In the genomic region with DNA sequence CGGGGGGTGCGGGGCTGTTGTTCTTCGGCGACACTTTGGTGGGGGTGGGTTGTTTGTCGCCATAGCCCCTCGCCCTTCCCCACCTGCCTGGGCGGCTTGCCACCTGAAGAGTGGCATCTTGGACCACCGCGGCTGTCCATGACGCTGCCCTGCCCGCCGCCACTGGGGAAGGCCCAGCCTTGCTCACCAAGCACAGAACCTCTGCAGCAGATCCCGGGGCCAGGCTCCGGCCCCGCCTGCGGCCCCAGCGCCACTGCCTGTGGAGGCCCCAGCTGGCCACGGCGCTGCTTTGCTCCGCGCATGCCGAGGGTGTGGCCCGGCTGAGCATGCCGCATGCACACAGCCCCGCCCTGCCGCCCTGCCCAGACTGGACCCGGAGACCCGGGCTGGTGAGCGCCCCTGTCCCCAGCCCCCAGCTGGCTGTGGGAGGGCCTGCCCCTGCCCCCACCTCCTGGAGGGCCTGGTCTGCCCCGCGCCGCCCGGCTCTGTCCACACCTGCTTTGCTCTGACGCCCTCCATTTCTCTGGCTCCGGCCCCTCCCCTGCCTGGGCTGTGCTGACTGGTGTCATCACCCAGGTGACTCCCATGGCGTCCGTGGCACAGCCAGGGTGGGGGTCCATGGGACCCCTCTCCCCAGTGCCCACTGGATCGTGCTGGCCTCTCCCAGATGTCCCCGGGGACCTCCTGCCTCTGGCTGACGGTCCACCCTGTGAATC, we compare ENCODE assay signal across 17 cellular contexts. TPM values are rescaled to one million over a fixed set of nuclear protein-coding genes. Genes with fewer than 3 reads are reported as not detected.
A peak's percentile ranks its signal among the peaks of the same experiment; 100 is the strongest.
DNase-seq lines count a peak whose midpoint lies in the region; ATAC-seq and TF ChIP-seq lines count a peak whose summit lies in the region.
"Had no signal": no experiment of that assay in that cellular context is flagged by ENCODE, and none has a peak within 500 bp of the region (broad histone marks: within the 10 kb centered on the region; RNA-seq: fewer than 3 reads in every experiment).

No MANE protein-coding gene starts in this region.

- intact Hi-C loops in dorsolateral prefrontal cortex (cut with DNase I) (loop anchor here in 1 of 2 donors (5.0 kb wide), 1 partner anchor 73 kb away; no protein-coding TSS in a partner anchor), mucosa of descending colon (cut with DNase I, micrococcal nuclease) (no loop called here)

- no peak overlapping the region for H3K4me2 ChIP-seq in mesendoderm (ENCODE audit: low read length)

- TF ChIP-seq CTCF in dorsolateral prefrontal cortex (IDR thresholded peaks at IDR 0.05 in 54 of 56, conservative IDR thresholded peaks at IDR 0.05 in 2 of 56; ENCODE audit: low read depth in 1 of 56, partially characterized antibody in 56 of 56) (no peak), mucosa of descending colon (IDR thresholded peaks at IDR 0.05) (no peak)

- DNase-seq in COLO668 (lab: John Stamatoyannopoulos, UW; ENCODE audit: unreplicated experiment): peak; percentile 45
- DNase-seq in dorsolateral prefrontal cortex: peak in 2 of 10 donors; percentile 40 to 42
- DNase-seq in mucosa of descending colon: peak; percentile 66 to 83 (median 79)
- DNase-seq in amygdala (lab: John Stamatoyannopoulos, UW): no peak
- DNase-seq in mesendoderm: no peak
- no peak for DNase-seq in COLO829 (ENCODE audit: low spot score)
- DNase-seq: activated CD4-positive, alpha-beta memory T cell treated with anti-CD3 and anti-CD28 coated beads for 36 hours; activated T-cell treated with anti-CD3 and anti-CD28 coated beads, Interleukin-2, amount 50 U/mL, for 24 hours; foreskin fibroblast; kidney glomerular epithelial cell; NCI-H1048; NCI-H2029; NCI-H446; T-cell had no signal

- H4K8ac ChIP-seq in mesendoderm (ENCODE audit: low read depth, low read length): no peak overlapping the region

- no peak for TF ChIP-seq EP300 in Ishikawa (IDR thresholded peaks at IDR 0.05; ENCODE audit: borderline replicate concordance)

- H3K18ac ChIP-seq in mesendoderm (ENCODE audit: low read length): no peak overlapping the region

- no peaks in the 10 kb centered on the region for H3K79me2 ChIP-seq in mesendoderm (ENCODE audit: control insufficient read depth, insufficient read depth, low read length)

- H3K27me3 ChIP-seq in dorsolateral prefrontal cortex (no peaks in the 10 kb centered on the region), mesendoderm (ENCODE audit: insufficient read depth, low read length, poor library complexity) (peaks cover 8% of the 10 kb centered on the region)

- no peaks in the 10 kb centered on the region for H3K9me3 ChIP-seq in mucosa of descending colon
- H3K9me3 ChIP-seq: thoracic aorta had no signal

- peak overlapping the region in 5 of 59 donors; percentile 9 to 26 (median 19) for H3K4me3 ChIP-seq in dorsolateral prefrontal cortex
- H3K4me3 ChIP-seq in mucosa of descending colon: no peak overlapping the region
- no peak overlapping the region for H3K4me3 ChIP-seq in mesendoderm (ENCODE audit: low read length)
- H3K4me3 ChIP-seq: coronary artery, thoracic aorta had no signal

- H4K5ac ChIP-seq in mesendoderm (ENCODE audit: low read length): no peak overlapping the region

- H3K9ac ChIP-seq in mesendoderm (ENCODE audit: low read length): no peak overlapping the region

- H3K79me1 ChIP-seq in mesendoderm (ENCODE audit: low read length): no peaks in the 10 kb centered on the region

- H3K56ac ChIP-seq in mesendoderm (ENCODE audit: low read length): no peak overlapping the region

- TF ChIP-seq RAD21 in Ishikawa (IDR thresholded peaks at IDR 0.05; ENCODE audit: low read depth): no peak; the same call in 1 of the 2 replicates

- no peak overlapping the region for H3K23ac ChIP-seq in mesendoderm (ENCODE audit: low read length)

- no peak overlapping the region for H2BK15ac ChIP-seq in mesendoderm (replicated peaks; ENCODE audit: low read depth)

- H3K27ac ChIP-seq in dorsolateral prefrontal cortex (peak overlapping the region in 32 of 59 donors; percentile 4 to 90 (median 62)), mesendoderm (ENCODE audit: low read depth, low read length) (no peak overlapping the region)
- H3K27ac ChIP-seq: coronary artery, thoracic aorta had no signal

- H3K4ac ChIP-seq in mesendoderm (ENCODE audit: low read depth, low read length): no peak overlapping the region

- no CpG with 5 or more reads among the region's 40 CpGs for WGBS in mesendoderm (ENCODE audit: extremely low coverage, insufficient coverage, low lambda C conversion rate)

- H2BK120ac ChIP-seq in mesendoderm (ENCODE audit: low read depth, low read length): no peak overlapping the region

- H3K36me3 ChIP-seq in mucosa of descending colon (ENCODE audit: low read depth) (no peaks in the 10 kb centered on the region), mesendoderm (ENCODE audit: control insufficient read depth, insufficient read depth, low read length) (no peaks in the 10 kb centered on the region)
- H3K36me3 ChIP-seq: thoracic aorta had no signal

- peak; percentile 84 for ATAC-seq in mucosa of descending colon
- ATAC-seq: T-cell had no signal

- no peak overlapping the region for H2BK5ac ChIP-seq in mesendoderm (ENCODE audit: low read length)

- no peak overlapping the region for H2AK5ac ChIP-seq in mesendoderm (ENCODE audit: low read length)

- H3K4me1 ChIP-seq in mucosa of descending colon (ENCODE audit: low read depth): peaks cover 6% of the 10 kb centered on the region
- H3K4me1 ChIP-seq in mesendoderm (ENCODE audit: control insufficient read depth, low read depth, low read length): no peaks in the 10 kb centered on the region

TF ChIP-seq in Ishikawa, 13 proteins besides CTCF, POLR2A, EP300 and RAD21:
- no peak for TF ChIP-seq CREB1 (IDR thresholded peaks at IDR 0.05; ENCODE audit: low read depth)
- TF ChIP-seq YY1 (IDR thresholded peaks at IDR 0.05; ENCODE audit: low read depth): peak; percentile 48; the same call in 1 of the 2 replicates
- no peak for TF ChIP-seq USF1 (IDR thresholded peaks at IDR 0.05)
- no peak for TF ChIP-seq NFIC (IDR thresholded peaks at IDR 0.05)
- TF ChIP-seq, protein P1, sequence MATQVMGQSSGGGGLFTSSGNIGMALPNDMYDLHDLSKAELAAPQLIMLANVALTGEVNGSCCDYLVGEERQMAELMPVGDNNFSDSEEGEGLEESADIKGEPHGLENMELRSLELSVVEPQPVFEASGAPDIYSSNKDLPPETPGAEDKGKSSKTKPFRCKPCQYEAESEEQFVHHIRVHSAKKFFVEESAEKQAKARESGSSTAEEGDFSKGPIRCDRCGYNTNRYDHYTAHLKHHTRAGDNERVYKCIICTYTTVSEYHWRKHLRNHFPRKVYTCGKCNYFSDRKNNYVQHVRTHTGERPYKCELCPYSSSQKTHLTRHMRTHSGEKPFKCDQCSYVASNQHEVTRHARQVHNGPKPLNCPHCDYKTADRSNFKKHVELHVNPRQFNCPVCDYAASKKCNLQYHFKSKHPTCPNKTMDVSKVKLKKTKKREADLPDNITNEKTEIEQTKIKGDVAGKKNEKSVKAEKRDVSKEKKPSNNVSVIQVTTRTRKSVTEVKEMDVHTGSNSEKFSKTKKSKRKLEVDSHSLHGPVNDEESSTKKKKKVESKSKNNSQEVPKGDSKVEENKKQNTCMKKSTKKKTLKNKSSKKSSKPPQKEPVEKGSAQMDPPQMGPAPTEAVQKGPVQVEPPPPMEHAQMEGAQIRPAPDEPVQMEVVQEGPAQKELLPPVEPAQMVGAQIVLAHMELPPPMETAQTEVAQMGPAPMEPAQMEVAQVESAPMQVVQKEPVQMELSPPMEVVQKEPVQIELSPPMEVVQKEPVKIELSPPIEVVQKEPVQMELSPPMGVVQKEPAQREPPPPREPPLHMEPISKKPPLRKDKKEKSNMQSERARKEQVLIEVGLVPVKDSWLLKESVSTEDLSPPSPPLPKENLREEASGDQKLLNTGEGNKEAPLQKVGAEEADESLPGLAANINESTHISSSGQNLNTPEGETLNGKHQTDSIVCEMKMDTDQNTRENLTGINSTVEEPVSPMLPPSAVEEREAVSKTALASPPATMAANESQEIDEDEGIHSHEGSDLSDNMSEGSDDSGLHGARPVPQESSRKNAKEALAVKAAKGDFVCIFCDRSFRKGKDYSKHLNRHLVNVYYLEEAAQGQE (IDR thresholded peaks at IDR 0.05; ENCODE audit: low read depth): no peak
- no peak for TF ChIP-seq TEAD4 (IDR thresholded peaks at IDR 0.05)
- TF ChIP-seq EGR1 (IDR thresholded peaks at IDR 0.05): no peak
- no peak; the same call in 1 of the 2 replicates for TF ChIP-seq ZBTB7A (IDR thresholded peaks at IDR 0.05; ENCODE audit: low read depth)
- peak; percentile 51; the same call in 1 of the 2 replicates for TF ChIP-seq TCF12 (IDR thresholded peaks at IDR 0.05; ENCODE audit: low read depth)
- TF ChIP-seq TAF1 (IDR thresholded peaks at IDR 0.05; ENCODE audit: low read depth): no peak
- TF ChIP-seq, protein P2, sequence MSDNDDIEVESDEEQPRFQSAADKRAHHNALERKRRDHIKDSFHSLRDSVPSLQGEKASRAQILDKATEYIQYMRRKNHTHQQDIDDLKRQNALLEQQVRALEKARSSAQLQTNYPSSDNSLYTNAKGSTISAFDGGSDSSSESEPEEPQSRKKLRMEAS (IDR thresholded peaks at IDR 0.05): peak; percentile 74
- no peak for TF ChIP-seq FOXM1 (IDR thresholded peaks at IDR 0.05; ENCODE audit: borderline replicate concordance, low read depth)
- no peak for TF ChIP-seq CEBPB (IDR thresholded peaks at IDR 0.05)

RNA-seq across cellular contexts. Expression of gene NAT8L, which starts 5.3 kb away (rescaled TPM):
- total RNA-seq in dorsolateral prefrontal cortex (100 to 1,000 TPM in 119 of 120 experiments, 10 to 100 TPM in 1; 89.4 to 267 (median 170) TPM), mucosa of descending colon (under 1 TPM; 0.24 to 0.66 (median 0.26) TPM)
- 1.2 TPM for polyA plus RNA-seq in mesendoderm (2013, experiment 1 of 2)
- polyA plus RNA-seq in mesendoderm (2013, experiment 2 of 2): 1.2 TPM

RNA-seq across cellular contexts. Expression of gene NELFA, which starts 55.7 kb away (rescaled TPM):
- total RNA-seq in dorsolateral prefrontal cortex: 10 to 100 TPM; 31.6 to 76.1 (median 48.7) TPM
- total RNA-seq in mucosa of descending colon: 10 to 100 TPM; 31.1 to 34.2 (median 31.5) TPM
- polyA plus RNA-seq in mesendoderm (2013, experiment 1 of 2): 40.5 TPM
- polyA plus RNA-seq in mesendoderm (2013, experiment 2 of 2): 39.0 TPM

Comparison
In these comparisons a context has a peak if more than half of its experiments do, and no peak if none do; other contexts are left out.
1. DNase-seq: peak in COLO668 (single experiment) and mucosa of descending colon (3 of 3); none in amygdala (0 of 56), mesendoderm (single experiment) and COLO829 (single experiment).
2. RNA of gene NAT8L, which starts 5.3 kb away (total RNA-seq): 89.4 to 267 TPM in dorsolateral prefrontal cortex; 0.24 to 0.66 TPM in mucosa of descending colon; every median in the first group is over 10 times any median in the second.